In the genomic region with DNA sequence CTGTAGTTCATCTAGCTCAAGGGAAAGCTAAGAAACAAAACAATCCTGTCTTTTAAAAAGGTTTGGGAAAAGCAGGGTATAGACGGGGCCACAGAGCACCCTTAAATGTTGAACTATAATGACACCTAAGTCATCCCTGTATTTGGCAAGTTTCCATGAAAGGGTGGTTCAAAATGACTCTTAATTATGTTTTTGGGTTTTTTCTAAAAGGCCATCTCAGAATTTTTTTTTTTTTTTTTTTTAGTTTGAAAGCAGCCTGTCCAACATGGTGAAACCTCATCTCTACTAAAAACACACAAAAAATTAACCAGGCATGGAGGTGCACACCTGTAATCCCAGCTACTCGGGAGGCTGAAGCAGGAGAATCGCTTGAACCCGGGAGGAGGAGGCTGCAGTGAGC, we compare ENCODE assay signal across 16 cellular contexts.
"Had no signal": no experiment of that assay in that cellular context is flagged by ENCODE, and none has a peak within 500 bp of the region (broad histone marks: within the 10 kb centered on the region; RNA-seq: fewer than 3 reads in every experiment).

No MANE protein-coding gene starts in this region.

- H3K27ac ChIP-seq: adrenal gland, body of pancreas, ovary, suprapubic skin had no signal

- H3K9me3 ChIP-seq: adrenal gland, body of pancreas, ovary, suprapubic skin had no signal

- H3K4me3 Mint-ChIP-seq: activated naive CD4-positive, alpha-beta T cell treated with anti-CD3 and anti-CD28 coated beads for 36 hours; dendritic cell treated with granulocyte-macrophage colony-stimulating factor and Interleukin-4, amounts not matched to agents 40 ng/mL and 50 ng/mL, for 4 days; neural crest cell; T-cell; type B pancreatic cell had no signal

- ATAC-seq: body of pancreas; stimulated activated naive CD8-positive, alpha-beta T cell treated with anti-CD3 and anti-CD28 coated beads, Interleukin-15, Interleukin-2, amounts not matched to agents 100 U/mL and 50 U/mL, for 24 hours; T-cell had no signal

- H3K27me3 ChIP-seq: adrenal gland, body of pancreas, ovary, suprapubic skin had no signal

- H3K27ac Mint-ChIP-seq: activated naive CD4-positive, alpha-beta T cell treated with anti-CD3 and anti-CD28 coated beads for 36 hours; dendritic cell treated with granulocyte-macrophage colony-stimulating factor and Interleukin-4, amounts not matched to agents 40 ng/mL and 50 ng/mL, for 4 days had no signal

- H3K27me3 Mint-ChIP-seq: T-cell, type B pancreatic cell had no signal

- DNase-seq: activated CD4-positive, alpha-beta T cell treated with anti-CD3 and anti-CD28 coated beads for 48 hours; activated naive CD4-positive, alpha-beta T cell treated with anti-CD3 and anti-CD28 coated beads for 36 hours; central memory CD4-positive, alpha-beta T cell; kidney glomerular epithelial cell; ovary; stimulated activated CD4-positive, alpha-beta T cell treated with anti-CD3 and anti-CD28 coated beads, Interleukin-4, amount 100 ng/mL, for 1 hour; stimulated activated CD8-positive, alpha-beta memory T cell treated with anti-CD3 and anti-CD28 coated beads, Interleukin-4, amount 100 ng/mL, for 48 hours; stimulated activated naive CD8-positive, alpha-beta T cell treated with anti-CD3 and anti-CD28 coated beads, Interleukin-15, Interleukin-2, amounts not matched to agents 100 U/mL and 50 U/mL, for 24 hours; T-cell had no signal

- H3K4me1 ChIP-seq: adrenal gland had no signal

- H3K36me3 ChIP-seq: ovary had no signal

- H3K9me3 Mint-ChIP-seq: activated naive CD4-positive, alpha-beta T cell treated with anti-CD3 and anti-CD28 coated beads for 36 hours; dendritic cell treated with granulocyte-macrophage colony-stimulating factor and Interleukin-4, amounts not matched to agents 40 ng/mL and 50 ng/mL, for 4 days; neural crest cell; T-cell; type B pancreatic cell had no signal

- H3K4me3 ChIP-seq: adrenal gland, body of pancreas, ovary, SK-N-MC, suprapubic skin had no signal
